Comparison of ENCODE assay signal across 2 cellular contexts in genomic region chr22:33481550-33481949, GRCh38.
TF ChIP-seq lines count a peak whose summit lies in the region.

No MANE protein-coding gene starts in this region.

TF ChIP-seq in liver, 16 proteins besides CTCF, POLR2A, EP300 and RAD21 (continued from another document):
- TF ChIP-seq JUND (IDR thresholded peaks at IDR 0.05), result peak in 1 of 2 donors; percentile 21

TF ChIP-seq in HepG2, 621 proteins besides CTCF, POLR2A, EP300 and RAD21 (continued from another document):
- TF ChIP-seq ZBTB40 (IDR thresholded peaks at IDR 0.05) (no peak), ZBTB40 (CRISPR knock-in tag; IDR thresholded peaks at IDR 0.05) (no peak), TOPORS (CRISPR knock-in tag; IDR thresholded peaks at IDR 0.05) (no peak), ZSCAN9 (CRISPR knock-in tag; IDR thresholded peaks at IDR 0.05; ENCODE audit: borderline replicate concordance) (no peak), USF2 (IDR thresholded peaks at IDR 0.05; ENCODE audit: low read depth, low read length) (no peak), USF2 (CRISPR knock-in tag; IDR thresholded peaks at IDR 0.05; ENCODE audit: borderline replicate concordance) (no peak), ZSCAN12 (CRISPR knock-in tag; IDR thresholded peaks at IDR 0.05) (no peak), ZNF777 (CRISPR knock-in tag; IDR thresholded peaks at IDR 0.05) (no peak), NFE2L1 (CRISPR knock-in tag; IDR thresholded peaks at IDR 0.05; ENCODE audit: borderline replicate concordance) (no peak), MAFG (CRISPR knock-in tag; IDR thresholded peaks at IDR 0.05) (no peak), CBX5 (CRISPR knock-in tag; IDR thresholded peaks at IDR 0.05; ENCODE audit: borderline replicate concordance) (no peak), EHMT2 (IDR thresholded peaks at IDR 0.05; ENCODE audit: borderline replicate concordance, low read depth, low read length) (no peak), ZBTB46 (CRISPR knock-in tag; IDR thresholded peaks at IDR 0.05; ENCODE audit: borderline replicate concordance) (no peak), ZNF24 (IDR thresholded peaks at IDR 0.05) (no peak), ZNF547 (CRISPR knock-in tag; IDR thresholded peaks at IDR 0.05) (no peak)
